In the genomic region with DNA sequence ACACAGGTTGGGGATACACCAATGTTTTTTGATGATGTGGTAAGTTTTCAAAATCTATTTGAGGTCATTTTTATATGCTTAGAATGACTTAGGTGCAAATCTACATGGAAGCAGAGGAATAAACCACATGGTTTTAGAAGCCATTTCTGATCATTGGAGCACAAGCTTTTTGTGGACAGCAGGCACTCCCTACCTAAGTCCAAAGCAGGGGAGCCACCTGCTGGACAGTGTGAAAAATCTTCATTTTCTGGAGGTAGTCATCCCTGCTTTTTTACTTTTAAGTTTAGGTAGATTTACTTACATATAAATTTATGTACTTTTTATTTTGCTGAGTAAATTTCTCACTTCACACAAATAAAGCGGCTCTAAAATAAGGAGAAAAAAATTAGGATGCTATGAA, we compare ENCODE assay signal across 8 cellular contexts.
DNase-seq lines count a peak whose midpoint lies in the region; ATAC-seq, FAIRE-seq and TF ChIP-seq lines count a peak whose summit lies in the region.

No MANE protein-coding gene starts in this region.

- H3K9me3 ChIP-seq in PC-9 (ENCODE audit: insufficient read depth, low read depth) = no peaks in the 10 kb centered on the region

- H3K9me2 ChIP-seq in PC-9 (ENCODE audit: insufficient read depth) = no peaks in the 10 kb centered on the region

- intact Hi-C loops in PC-9 (cut with micrococcal nuclease; ENCODE audit: unreplicated experiment) = loop anchor here (2.0 to 10.0 kb wide), 2 partner anchors 325 to 423 kb away; partner anchors contain the start of gene MARS2
- intact Hi-C loops in activated naive CD4-positive, alpha-beta T cell treated with anti-CD3 and anti-CD28 coated beads for 36 hours (cut with micrococcal nuclease) = loop anchor here (1.0 to 5.0 kb wide), 7 partner anchors 75 to 419 kb away; no protein-coding TSS in a partner anchor
- intact Hi-C loops in Right ventricle myocardium superior (cut with DNase I) = loop anchor here (5.0 to 10.0 kb wide), 3 partner anchors 167 to 420 kb away; partner anchors contain the start of genes MARS2 and PLCL1
- intact Hi-C loops in sciatic nerve (cut with DNase I) = no loop called here

- no peaks in the 10 kb centered on the region for H3K9me3 Mint-ChIP-seq in activated naive CD4-positive, alpha-beta T cell treated with anti-CD3 and anti-CD28 coated beads for 36 hours

- H3K4me1 ChIP-seq in PC-9 (replicated peaks; ENCODE audit: insufficient read depth) = no peaks in the 10 kb centered on the region

- H3K4me3 ChIP-seq in PC-9 = no peak overlapping the region

- H3K4me1 Mint-ChIP-seq in activated naive CD4-positive, alpha-beta T cell treated with anti-CD3 and anti-CD28 coated beads for 36 hours (ENCODE audit: low read depth) = no peaks in the 10 kb centered on the region

- H3K27ac Mint-ChIP-seq in activated naive CD4-positive, alpha-beta T cell treated with anti-CD3 and anti-CD28 coated beads for 36 hours = no peak overlapping the region

- no peak overlapping the region for H3K27ac ChIP-seq in PC-9

- BruUV-seq in PC-9 (replicated peaks; lab: Mats Ljungman, UMichigan) = no TSS peak

- ATAC-seq in GM18502 (IDR thresholded peaks at IDR 0.05; ENCODE audit: poor library complexity, unreplicated experiment) (peak; percentile 77), HG03432 (IDR thresholded peaks at IDR 0.05; ENCODE audit: unreplicated experiment) (peak; percentile 78), Right ventricle myocardium superior (ENCODE audit: poor library complexity) (peak; percentile 87), sciatic nerve (peak; percentile 79), HG02970 (IDR thresholded peaks at IDR 0.05; ENCODE audit: low FRiP score, unreplicated experiment) (no peak)

- no peaks in the 10 kb centered on the region for H3K79me2 ChIP-seq in PC-9 (ENCODE audit: low read depth)

- TF ChIP-seq CTCF in PC-9 (conservative IDR thresholded peaks at IDR 0.05) = peak; percentile 68

- H3K4me2 ChIP-seq in PC-9 = no peak overlapping the region

- H3F3A ChIP-seq in PC-9 (ENCODE audit: insufficient read depth, low read depth) = no peaks in the 10 kb centered on the region

- no peaks in the 10 kb centered on the region for H4K20me1 ChIP-seq in PC-9 (ENCODE audit: insufficient read depth)

- no peak overlapping the region for H3K4me3 Mint-ChIP-seq in activated naive CD4-positive, alpha-beta T cell treated with anti-CD3 and anti-CD28 coated beads for 36 hours

- POLR2A ChIA-PET in PC-9 (lab: Charles Lee; ENCODE audit: unreplicated experiment) = no interaction called here

- CTCF ChIA-PET in PC-9 (lab: Charles Lee) = no interaction called here
- CTCF ChIA-PET in activated naive CD4-positive, alpha-beta T cell treated with anti-CD3 and anti-CD28 coated beads for 36 hours (lab: Charles Lee) = interaction anchor here (0.6 to 4.7 kb wide), 28 partner anchors 10 to 419 kb away, joined by 3 to 24 read pairs (median 4); partner anchors contain the start of gene PLCL1

- no peaks in the 10 kb centered on the region for H3K27me3 ChIP-seq in PC-9 (ENCODE audit: insufficient read depth, low read depth)

- no peaks in the 10 kb centered on the region for H3K27me3 Mint-ChIP-seq in activated naive CD4-positive, alpha-beta T cell treated with anti-CD3 and anti-CD28 coated beads for 36 hours (ENCODE audit: low read depth)

- peak; percentile 46 for FAIRE-seq in A204.1 (lab: Jason Lieb, UNC)

- no peak overlapping the region for H2AFZ ChIP-seq in PC-9

- DNase-seq in PC-9 (peak in 1 of 2 experiments; percentile 7), Right ventricle myocardium superior (no peak), sciatic nerve (ENCODE audit: low spot score) (peak; percentile 60)
- DNase-seq in activated naive CD4-positive, alpha-beta T cell treated with anti-CD3 and anti-CD28 coated beads for 36 hours = peak; percentile 68

- H3K36me3 ChIP-seq in PC-9 (ENCODE audit: low read depth) = no peaks in the 10 kb centered on the region

- no peaks in the 10 kb centered on the region for H3K36me3 Mint-ChIP-seq in activated naive CD4-positive, alpha-beta T cell treated with anti-CD3 and anti-CD28 coated beads for 36 hours (ENCODE audit: low read depth)
